In the genomic region with DNA sequence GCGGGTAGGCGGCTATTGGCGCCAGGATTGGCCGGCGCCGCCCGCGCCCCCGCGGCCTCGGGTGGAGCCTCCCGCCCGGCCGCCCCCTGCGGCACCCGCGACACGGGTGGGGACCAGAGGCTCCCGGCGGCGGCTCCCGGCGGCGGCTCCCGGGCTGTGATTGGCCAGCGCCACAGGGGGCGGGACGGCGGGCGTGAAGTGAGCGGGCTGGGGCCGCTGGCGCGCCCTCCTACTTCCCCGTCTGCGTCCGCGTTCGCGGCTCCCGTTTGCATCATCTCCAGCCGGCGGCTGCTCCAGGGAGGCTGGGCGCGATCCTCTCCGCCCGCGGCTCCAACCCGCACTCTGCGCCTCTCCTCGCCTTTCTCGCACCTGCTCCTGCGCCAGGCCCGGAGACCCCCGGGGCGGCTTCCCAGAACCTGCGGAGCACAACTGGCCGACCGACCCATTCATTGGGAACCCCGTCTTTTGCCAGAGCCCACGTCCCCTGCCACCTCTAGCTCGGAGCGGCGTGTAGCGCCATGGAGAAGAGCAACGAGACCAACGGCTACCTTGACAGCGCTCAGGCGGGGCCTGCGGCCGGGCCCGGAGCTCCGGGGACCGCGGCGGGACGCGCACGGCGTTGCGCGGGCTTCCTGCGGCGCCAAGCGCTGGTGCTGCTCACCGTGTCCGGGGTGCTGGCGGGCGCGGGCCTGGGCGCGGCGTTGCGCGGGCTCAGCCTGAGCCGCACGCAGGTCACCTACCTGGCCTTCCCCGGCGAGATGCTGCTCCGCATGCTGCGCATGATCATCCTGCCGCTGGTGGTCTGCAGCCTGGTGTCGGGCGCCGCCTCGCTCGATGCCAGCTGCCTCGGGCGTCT, we compare ENCODE assay signal across 8 cellular contexts. TPM values are rescaled to one million over a fixed set of nuclear protein-coding genes. Genes with fewer than 3 reads are reported as not detected.
A peak's percentile ranks its signal among the peaks of the same experiment; 100 is the strongest.
DNase-seq lines count a peak whose midpoint lies in the region; ATAC-seq and TF ChIP-seq lines count a peak whose summit lies in the region.

SLC1A4 (plus strand) TSS at position 274 of the 856 bp plus-strand sequence; CDS start at position 519, 245 bp downstream.

- intact Hi-C loops in activated CD4-positive, alpha-beta memory T cell treated with anti-CD3 and anti-CD28 coated beads for 36 hours (cut with micrococcal nuclease): loop anchor here (1.0 to 10.0 kb wide), 9 partner anchors 43 to 1405 kb away; partner anchors contain the start of genes ACTR2, MDH1, SPRED2 and WDPCP
- intact Hi-C loops in lower lobe of right lung (cut with DNase I): no loop called here

- peaks cover 52% of the 10 kb centered on the region for H3K4me1 Mint-ChIP-seq in activated CD4-positive, alpha-beta memory T cell treated with anti-CD3 and anti-CD28 coated beads for 36 hours (ENCODE audit: low read depth)

- peaks cover 39% of the 10 kb centered on the region; the same call in 1 of the 2 replicates for H4K20me1 ChIP-seq in BLaER1

- H3K36me3 ChIP-seq in BLaER1 (peaks cover 26% of the 10 kb centered on the region), duodenal mucosa (ENCODE audit: control insufficient read depth in 1 of 2, insufficient read depth in 2 of 2, low read length in 2 of 2) (no peaks in the 10 kb centered on the region), lower lobe of right lung (no peaks in the 10 kb centered on the region)

- no peaks in the 10 kb centered on the region for H3K9me3 ChIP-seq in BLaER1
- H3K9me3 ChIP-seq in duodenal mucosa (ENCODE audit: control insufficient read depth in 1 of 2, low read length in 2 of 2): no peaks in the 10 kb centered on the region
- no peaks in the 10 kb centered on the region for H3K9me3 ChIP-seq in lower lobe of right lung

- H3K4me3 ChIP-seq in BLaER1: peak within 1 kb of the TSS; percentile 81
- peak within 1 kb of the TSS; percentile 80 to 89 for H3K4me3 ChIP-seq in duodenal mucosa (ENCODE audit: low read depth in 1 of 2, low read length in 2 of 2)
- peak within 1 kb of the TSS; percentile 82 for H3K4me3 ChIP-seq in lower lobe of right lung

- ATAC-seq in GM19372 (IDR thresholded peaks at IDR 0.05; ENCODE audit: low read depth, unreplicated experiment) (peak; percentile 78), HG03520 (IDR thresholded peaks at IDR 0.05; ENCODE audit: unreplicated experiment) (peak; percentile 47), lower lobe of right lung (peak; percentile 96)

- DNase-seq in NCI-H748 treated with DMSO at 0.1 percent for 48 hours (lab: John Stamatoyannopoulos, UW): peak; percentile 36
- peak; percentile 91 for DNase-seq in activated CD4-positive, alpha-beta memory T cell treated with anti-CD3 and anti-CD28 coated beads for 36 hours
- DNase-seq in lower lobe of right lung: peak; percentile 91
- DNase-seq in stimulated activated CD4-positive, alpha-beta T cell treated with anti-CD3 and anti-CD28 coated beads, TNF-alpha, amount 100 ng/mL, for 24 hours (ENCODE audit: low read depth in 3 of 3): peak; percentile 62 to 85 (median 77)

- CTCF ChIA-PET in activated CD4-positive, alpha-beta memory T cell treated with anti-CD3 and anti-CD28 coated beads for 36 hours (lab: Charles Lee): interaction anchor here (1.1 to 6.2 kb wide), 4 partner anchors 11 to 71 kb away, joined by 3 to 40 read pairs (median 8); partner anchors contain the start of gene CEP68

- H3K27me3 ChIP-seq in BLaER1 (no peaks in the 10 kb centered on the region), duodenal mucosa (ENCODE audit: control insufficient read depth in 1 of 2, insufficient read depth in 2 of 2, low read length in 2 of 2) (no peaks in the 10 kb centered on the region), lower lobe of right lung (ENCODE audit: low read depth) (no peaks in the 10 kb centered on the region)

- peaks cover 13% of the 10 kb centered on the region for H3K36me3 Mint-ChIP-seq in activated CD4-positive, alpha-beta memory T cell treated with anti-CD3 and anti-CD28 coated beads for 36 hours

- H3K27ac Mint-ChIP-seq in activated CD4-positive, alpha-beta memory T cell treated with anti-CD3 and anti-CD28 coated beads for 36 hours: peak within 1 kb of the TSS; percentile 72

- H3K9ac ChIP-seq in BLaER1: peak within 1 kb of the TSS; percentile 83
- peak within 1 kb of the TSS; percentile 67 to 84 for H3K9ac ChIP-seq in duodenal mucosa (ENCODE audit: low read depth in 1 of 2, low read length in 2 of 2)

- H3K9me3 Mint-ChIP-seq in activated CD4-positive, alpha-beta memory T cell treated with anti-CD3 and anti-CD28 coated beads for 36 hours: no peaks in the 10 kb centered on the region

- H3K27ac ChIP-seq in BLaER1 (peak within 1 kb of the TSS; percentile 95), duodenal mucosa (ENCODE audit: low read depth, low read length) (peak within 1 kb of the TSS; percentile 91), lower lobe of right lung (peak within 1 kb of the TSS; percentile 90)

- peak within 1 kb of the TSS; percentile 84 for H3K4me3 Mint-ChIP-seq in activated CD4-positive, alpha-beta memory T cell treated with anti-CD3 and anti-CD28 coated beads for 36 hours

- H3K4me1 ChIP-seq in BLaER1 (peaks cover 49% of the 10 kb centered on the region), duodenal mucosa (ENCODE audit: control insufficient read depth in 1 of 2, insufficient read depth in 2 of 2, low read length in 2 of 2) (peaks cover 38 to 41% of the 10 kb centered on the region in 2 donors), lower lobe of right lung (peaks cover 14% of the 10 kb centered on the region)

- peaks cover 5% of the 10 kb centered on the region for H3K27me3 Mint-ChIP-seq in activated CD4-positive, alpha-beta memory T cell treated with anti-CD3 and anti-CD28 coated beads for 36 hours

- peak within 1 kb of the TSS; percentile 96 for H3K4me2 ChIP-seq in BLaER1

- POLR2A ChIA-PET in activated CD4-positive, alpha-beta memory T cell treated with anti-CD3 and anti-CD28 coated beads for 36 hours (lab: Charles Lee): interaction anchor here (1.5 to 3.5 kb wide), 3 partner anchors 10 to 67 kb away, joined by 4 to 19 read pairs (median 6); partner anchors contain the start of gene CEP68

- TF ChIP-seq CTCF in lower lobe of right lung (IDR thresholded peaks at IDR 0.05): no peak

RNA-seq across cellular contexts. Expression of gene SLC1A4, which starts in this region (rescaled TPM):
- total RNA-seq in activated CD4-positive, alpha-beta memory T cell treated with anti-CD3 and anti-CD28 coated beads for 36 hours: 10 to 100 TPM; 15.9 TPM
- total RNA-seq in lower lobe of right lung: 9.7 TPM

Comparison
In these comparisons a context has a peak if more than half of its experiments do, and no peak if none do; other contexts are left out.
1. Peak in every context shown above with its lines: DNase-seq, ATAC-seq, H3K4me3 ChIP-seq and H3K27ac ChIP-seq.
2. DNase-seq: peak in every context shown above with its lines; median percentile 91 in activated CD4-positive, alpha-beta memory T cell treated with anti-CD3 and anti-CD28 coated beads for 36 hours; 91 in lower lobe of right lung; 77 in stimulated activated CD4-positive, alpha-beta T cell treated with anti-CD3 and anti-CD28 coated beads, TNF-alpha, amount 100 ng/mL, for 24 hours; 36 in NCI-H748 treated with DMSO at 0.1 percent for 48 hours.